15 cellular contexts compared by ENCODE assay signal in genomic region chr10:18607979-18608378, GRCh38. TPM values are rescaled to one million over a fixed set of nuclear protein-coding genes. Genes with fewer than 3 reads are reported as not detected.
A peak's percentile ranks its signal among the peaks of the same experiment; 100 is the strongest.
DNase-seq lines count a peak whose midpoint lies in the region; ATAC-seq, FAIRE-seq and TF ChIP-seq lines count a peak whose summit lies in the region.
"Had no signal": no experiment of that assay in that cellular context is flagged by ENCODE, and none has a peak within 500 bp of the region (broad histone marks: within the 10 kb centered on the region; RNA-seq: fewer than 3 reads in every experiment).

No MANE protein-coding gene starts in this region.

- H3K9me3 Mint-ChIP-seq in stimulated activated naive CD8-positive, alpha-beta T cell treated with anti-CD3 and anti-CD28 coated beads, Interleukin-15, amount 100 ng/mL, for 72 hours = no peaks in the 10 kb centered on the region
- H3K9me3 Mint-ChIP-seq: memory B cell, type B pancreatic cell had no signal

- H3K27me3 Mint-ChIP-seq in stimulated activated naive CD8-positive, alpha-beta T cell treated with anti-CD3 and anti-CD28 coated beads, Interleukin-15, amount 100 ng/mL, for 72 hours = no peaks in the 10 kb centered on the region
- H3K27me3 Mint-ChIP-seq: memory B cell, type B pancreatic cell had no signal

- no peak for TF ChIP-seq CTCF in GM20000 (IDR thresholded peaks at IDR 0.05; ENCODE audit: extremely low read depth, missing control alignments)

- no peak for DNase-seq in stimulated activated naive CD8-positive, alpha-beta T cell treated with anti-CD3 and anti-CD28 coated beads, Interleukin-15, Interleukin-2, amounts not matched to agents 100 U/mL and 50 U/mL, for 24 hours
- no peak for DNase-seq in stimulated activated naive CD8-positive, alpha-beta T cell treated with anti-CD3 and anti-CD28 coated beads, Interleukin-15, amount 100 ng/mL, for 72 hours
- DNase-seq in M059J (ENCODE audit: low read depth) (peak; percentile 16), dermis microvascular lymphatic vessel endothelial cell (ENCODE audit: low read depth in 2 of 2) (peak; percentile 24 to 61), urothelium cell line (ENCODE audit: low spot score) (peak; percentile 9), frontal cortex (ENCODE audit: low spot score in 2 of 2) (no peak), GM20000 (ENCODE audit: low spot score) (no peak)
- DNase-seq: activated gamma-delta T cell; Caco-2; effector CD4-positive, alpha-beta T cell; NCI-H1105 treated with DMSO at 0.1 percent for 48 hours; stimulated activated CD4-positive, alpha-beta T cell treated with anti-CD3 and anti-CD28 coated beads, Interleukin-4, amount 100 ng/mL, for 4 hours had no signal

- no peaks in the 10 kb centered on the region for H3K4me1 Mint-ChIP-seq in stimulated activated naive CD8-positive, alpha-beta T cell treated with anti-CD3 and anti-CD28 coated beads, Interleukin-15, amount 100 ng/mL, for 72 hours
- H3K4me1 Mint-ChIP-seq: memory B cell had no signal

- H3K27ac Mint-ChIP-seq in stimulated activated naive CD8-positive, alpha-beta T cell treated with anti-CD3 and anti-CD28 coated beads, Interleukin-15, amount 100 ng/mL, for 72 hours = no peak overlapping the region
- H3K27ac Mint-ChIP-seq: memory B cell, type B pancreatic cell had no signal

- H3K4me3 Mint-ChIP-seq in stimulated activated naive CD8-positive, alpha-beta T cell treated with anti-CD3 and anti-CD28 coated beads, Interleukin-15, amount 100 ng/mL, for 72 hours = no peak overlapping the region
- H3K4me3 Mint-ChIP-seq: memory B cell, type B pancreatic cell had no signal

- FAIRE-seq in urothelium cell line (lab: Jason Lieb, UNC) (no peak), frontal cortex (lab: Jason Lieb, UNC) (no peak)

- ATAC-seq in stimulated activated naive CD8-positive, alpha-beta T cell treated with anti-CD3 and anti-CD28 coated beads, Interleukin-15, Interleukin-2, amounts not matched to agents 100 U/mL and 50 U/mL, for 24 hours = peak; percentile 46
- no peak for ATAC-seq in stimulated activated naive CD8-positive, alpha-beta T cell treated with anti-CD3 and anti-CD28 coated beads, Interleukin-15, amount 100 ng/mL, for 72 hours
- ATAC-seq in GM19467 (IDR thresholded peaks at IDR 0.05; ENCODE audit: unreplicated experiment) = no peak

RNA-seq across cellular contexts. Expression of gene NSUN6, which starts 43.4 kb away (rescaled TPM):
- 4.5 and 5.7 TPM in 2 replicates for total RNA-seq in M059J (2014; rRNA removed; shearing (Covaris generic))
- total RNA-seq in dermis microvascular lymphatic vessel endothelial cell = 3.3 and 3.5 TPM in 2 replicates
- total RNA-seq in frontal cortex = 34.2 TPM

RNA-seq across cellular contexts. Expression of gene ARL5B, which starts 51.3 kb away (rescaled TPM):
- total RNA-seq in M059J (2014; rRNA removed; shearing (Covaris generic)) = 7.4 and 8.7 TPM in 2 replicates
- 14.8 and 17.6 TPM in 2 replicates for total RNA-seq in dermis microvascular lymphatic vessel endothelial cell
- 81.1 TPM for total RNA-seq in frontal cortex

Comparison
In these comparisons a context has a peak if more than half of its experiments do, and no peak if none do; other contexts are left out.
1. DNase-seq: peak in M059J (single experiment), dermis microvascular lymphatic vessel endothelial cell (2 of 2) and urothelium cell line (single experiment); none in stimulated activated naive CD8-positive, alpha-beta T cell treated with anti-CD3 and anti-CD28 coated beads, Interleukin-15, Interleukin-2, amounts not matched to agents 100 U/mL and 50 U/mL, for 24 hours (single experiment), stimulated activated naive CD8-positive, alpha-beta T cell treated with anti-CD3 and anti-CD28 coated beads, Interleukin-15, amount 100 ng/mL, for 72 hours (0 of 2), frontal cortex (0 of 2) and GM20000 (single experiment).